18 cellular contexts compared by ENCODE assay signal in the genomic region with DNA sequence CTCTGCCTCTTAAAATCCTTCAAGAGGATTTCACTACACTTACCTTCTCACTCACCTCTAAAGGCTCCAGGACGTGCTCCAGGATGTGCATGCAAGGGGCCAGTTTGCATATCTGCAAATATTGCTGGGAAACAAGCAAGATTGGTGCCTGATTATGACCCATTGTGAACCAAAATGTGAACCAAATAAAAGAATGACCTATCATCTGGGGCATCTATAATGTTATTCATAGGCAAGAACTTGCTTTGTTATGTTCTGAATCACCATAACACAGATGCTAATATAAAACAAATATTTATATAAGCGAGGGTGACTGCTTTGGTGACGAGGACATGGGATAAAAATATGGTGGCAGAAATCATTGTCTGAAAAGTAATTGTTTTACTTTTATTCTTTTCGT. TPM values are rescaled to one million over a fixed set of nuclear protein-coding genes. Genes with fewer than 3 reads are reported as not detected.
A peak's percentile ranks its signal among the peaks of the same experiment; 100 is the strongest.
DNase-seq lines count a peak whose midpoint lies in the region; ATAC-seq and TF ChIP-seq lines count a peak whose summit lies in the region.
"Had no signal": no experiment of that assay in that cellular context is flagged by ENCODE, and none has a peak within 500 bp of the region (broad histone marks: within the 10 kb centered on the region; RNA-seq: fewer than 3 reads in every experiment).

No MANE protein-coding gene starts in this region.

- H4K8ac ChIP-seq in H9 (replicated peaks; ENCODE audit: insufficient read length, low read depth, low read length) = no peak overlapping the region

- TF ChIP-seq CTCF in H9 (conservative IDR thresholded peaks at IDR 0.05) (no peak), WTC11 (IDR thresholded peaks at IDR 0.05) (no peak), gastroesophageal sphincter (IDR thresholded peaks at IDR 0.05) (no peak)

- CTCF ChIA-PET in WTC11 (lab: Charles Lee) = interaction anchor here (1.1 kb wide), 1 partner anchor 12 kb away, joined by 6 read pairs; no protein-coding TSS in a partner anchor

- no peaks in the 10 kb centered on the region; the same call in 1 of the 2 replicates for H3K27me3 ChIP-seq in H9 (ENCODE audit: insufficient read depth, low read length)
- no peaks in the 10 kb centered on the region for H3K27me3 ChIP-seq in gastroesophageal sphincter

- peaks cover 9% of the 10 kb centered on the region in 2 experiments; a peak in 3 of 5 replicates for H3K9me3 Mint-ChIP-seq in H9
- peaks cover 12% of the 10 kb centered on the region for H3K9me3 Mint-ChIP-seq in WTC11
- H3K9me3 Mint-ChIP-seq: CD4-positive, alpha-beta T cell; T-cell had no signal

- H3K36me3 Mint-ChIP-seq in H9 (ENCODE audit: insufficient read depth in 1 of 3, low read depth in 3 of 3) (peaks cover 10 to 14% (median 13%) of the 10 kb centered on the region in 3 experiments), WTC11 (peaks cover 16% of the 10 kb centered on the region)
- H3K36me3 Mint-ChIP-seq: T-cell had no signal

- H3K27ac Mint-ChIP-seq in H9 (peak overlapping the region in 1 of 3 experiments; percentile 35; a peak in 1 of 7 replicates), WTC11 (no peak overlapping the region)
- H3K27ac Mint-ChIP-seq: B cell; CD4-positive, alpha-beta T cell; T-cell had no signal

- TF ChIP-seq EP300 in gastroesophageal sphincter (IDR thresholded peaks at IDR 0.05) = no peak

- no peak overlapping the region for H3K27ac ChIP-seq in H9 (ENCODE audit: insufficient read length, low read depth, low read length)
- peak overlapping the region in 2 of 4 donors; percentile 14 to 27 for H3K27ac ChIP-seq in gastroesophageal sphincter
- H3K27ac ChIP-seq: RWPE1 had no signal

- H2BK5ac ChIP-seq in H9 (ENCODE audit: insufficient read length, low read length) = no peak overlapping the region

- H3K79me1 ChIP-seq in H9 (ENCODE audit: insufficient read depth, low read depth, low read length, poor library complexity, severe bottlenecking) = no peaks in the 10 kb centered on the region

- peak; percentile 81 for DNase-seq in DMS79 treated with DMSO at 0.1 percent for 48 hours (lab: John Stamatoyannopoulos, UW)
- no peak for DNase-seq in H9
- no peak for DNase-seq in WTC11 (ENCODE audit: low spot score)
- DNase-seq in hepatic stellate cell (ENCODE audit: low spot score) = peak; percentile 44
- no peak for DNase-seq in stimulated activated CD4-positive, alpha-beta T cell treated with anti-CD3 and anti-CD28 coated beads, Interleukin-15, amount 100 ng/mL, for 24 hours
- DNase-seq: ACHN; CD4-positive, alpha-beta T cell; Karpas-422; NCI-H1930; NCI-H526 treated with DMSO at 0.1 percent for 48 hours; OCI-M1; T-cell had no signal

- no peak overlapping the region for H3K18ac ChIP-seq in H9 (ENCODE audit: insufficient read length, low read depth, low read length)

- no peak overlapping the region for H2BK120ac ChIP-seq in H9 (ENCODE audit: low read depth, low read length, poor library complexity, severe bottlenecking)

- TF ChIP-seq POLR2A in gastroesophageal sphincter (IDR thresholded peaks at IDR 0.05) = no peak

- no peaks in the 10 kb centered on the region for H4K20me1 ChIP-seq in H9 (ENCODE audit: control insufficient read depth, insufficient read depth, insufficient read length)

- H3K36me3 ChIP-seq in gastroesophageal sphincter = no peaks in the 10 kb centered on the region

- H2AK5ac ChIP-seq in H9 (ENCODE audit: insufficient read length, low read length) = no peak overlapping the region

- ATAC-seq in WTC11 (peak; percentile 30), gastroesophageal sphincter (no peak), HG03460 (IDR thresholded peaks at IDR 0.05; ENCODE audit: unreplicated experiment) (no peak), HG02610 (IDR thresholded peaks at IDR 0.05; ENCODE audit: unreplicated experiment) (no peak)
- ATAC-seq: HepG2, T-cell had no signal

- no peak overlapping the region for H4K91ac ChIP-seq in H9 (ENCODE audit: insufficient read length, low read depth, low read length)

- H3K4me1 ChIP-seq in H9 (ENCODE audit: insufficient read depth, low read length) (peaks cover 6% of the 10 kb centered on the region; the same call in 1 of the 2 replicates), gastroesophageal sphincter (peaks cover 0 to 45% (median 0%) of the 10 kb centered on the region in 3 donors)

- no peaks in the 10 kb centered on the region for H3K79me2 ChIP-seq in H9 (ENCODE audit: insufficient read depth, low read length)

- H2BK20ac ChIP-seq in H9 (ENCODE audit: low read depth, low read length, poor library complexity, severe bottlenecking) = no peak overlapping the region

- H3K9ac ChIP-seq in H9 (ENCODE audit: extremely low read depth, insufficient read length, low read length) = no peak overlapping the region

- no peak overlapping the region for H3K4ac ChIP-seq in H9 (ENCODE audit: low read depth, low read length)

- no peak overlapping the region for H2AFZ ChIP-seq in H9 (ENCODE audit: low read length)

- H3K27me3 Mint-ChIP-seq in H9 (ENCODE audit: low read depth) = peaks cover 17% of the 10 kb centered on the region
- H3K27me3 Mint-ChIP-seq in WTC11 (ENCODE audit: low read depth) = peaks cover 16% of the 10 kb centered on the region
- H3K27me3 Mint-ChIP-seq: B cell; CD4-positive, alpha-beta T cell; T-cell had no signal

- H3K4me3 ChIP-seq in gastroesophageal sphincter = no peak overlapping the region

- peak overlapping the region; percentile 6 for H3K4me2 ChIP-seq in H9 (ENCODE audit: insufficient read depth, insufficient read length, low read length)

- no peak overlapping the region for H4K5ac ChIP-seq in H9 (ENCODE audit: insufficient read length, low read depth, low read length)

- H3K4me3 Mint-ChIP-seq in H9 (no peak overlapping the region; a peak in 1 of 5 replicates), WTC11 (no peak overlapping the region)
- H3K4me3 Mint-ChIP-seq: B cell; CD4-positive, alpha-beta T cell; T-cell had no signal

- no peak overlapping the region for H3K56ac ChIP-seq in H9 (ENCODE audit: insufficient read length, low read depth, low read length)

- no peak overlapping the region for H3K23ac ChIP-seq in H9 (ENCODE audit: insufficient read length, low read depth, low read length)

- no CpG with 5 or more reads among the region's 4 CpGs for WGBS in H9 (ENCODE audit: extremely low coverage, insufficient read length, low lambda C conversion rate)
- WGBS in gastroesophageal sphincter (ENCODE audit: low coverage in 1 of 2), 2 donors = 24 to 67% methylated on average over 3 to 4 of the region's 4 CpGs

- H3K4me1 Mint-ChIP-seq in H9 = peaks cover 16 to 25% of the 10 kb centered on the region in 2 experiments
- H3K4me1 Mint-ChIP-seq in WTC11 = peaks cover 30% of the 10 kb centered on the region

- H3K9me3 ChIP-seq in H9 (ENCODE audit: control insufficient read depth, low read depth, low read length) = no peaks in the 10 kb centered on the region
- H3K9me3 ChIP-seq in gastroesophageal sphincter = no peaks in the 10 kb centered on the region

- POLR2A ChIA-PET in WTC11 (lab: Charles Lee) = no interaction called here

- H3K14ac ChIP-seq in H9 (ENCODE audit: insufficient read depth, low read length) = no peak overlapping the region

- no peak overlapping the region for H3T11ph ChIP-seq in H9 (ENCODE audit: low read length)

- no peak overlapping the region for H2BK15ac ChIP-seq in H9 (ENCODE audit: low read depth, low read length)

- H2BK12ac ChIP-seq in H9 (ENCODE audit: insufficient read length, low read depth, low read length) = no peak overlapping the region

- H3K23me2 ChIP-seq in H9 (ENCODE audit: insufficient read length, low read depth, low read length, poor library complexity, severe bottlenecking) = no peaks in the 10 kb centered on the region

TF ChIP-seq in WTC11, 78 proteins besides CTCF, POLR2A, EP300 and RAD21 (continues in another document):
- TF ChIP-seq, protein P1, sequence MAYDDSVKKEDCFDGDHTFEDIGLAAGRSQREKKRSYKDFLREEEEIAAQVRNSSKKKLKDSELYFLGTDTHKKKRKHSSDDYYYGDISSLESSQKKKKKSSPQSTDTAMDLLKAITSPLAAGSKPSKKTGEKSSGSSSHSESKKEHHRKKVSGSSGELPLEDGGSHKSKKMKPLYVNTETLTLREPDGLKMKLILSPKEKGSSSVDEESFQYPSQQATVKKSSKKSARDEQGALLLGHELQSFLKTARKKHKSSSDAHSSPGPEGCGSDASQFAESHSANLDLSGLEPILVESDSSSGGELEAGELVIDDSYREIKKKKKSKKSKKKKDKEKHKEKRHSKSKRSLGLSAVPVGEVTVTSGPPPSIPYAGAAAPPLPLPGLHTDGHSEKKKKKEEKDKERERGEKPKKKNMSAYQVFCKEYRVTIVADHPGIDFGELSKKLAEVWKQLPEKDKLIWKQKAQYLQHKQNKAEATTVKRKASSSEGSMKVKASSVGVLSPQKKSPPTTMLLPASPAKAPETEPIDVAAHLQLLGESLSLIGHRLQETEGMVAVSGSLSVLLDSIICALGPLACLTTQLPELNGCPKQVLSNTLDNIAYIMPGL (CRISPR knock-in tag; IDR thresholded peaks at IDR 0.05) = no peak
- TF ChIP-seq ZNF671 (CRISPR knock-in tag; IDR thresholded peaks at IDR 0.05) = no peak
- no peak for TF ChIP-seq ZNF416 (CRISPR knock-in tag; IDR thresholded peaks at IDR 0.05)
- TF ChIP-seq ELF4 (CRISPR knock-in tag; IDR thresholded peaks at IDR 0.05; ENCODE audit: low read depth) = no peak
- no peak for TF ChIP-seq SOX15 (CRISPR knock-in tag; IDR thresholded peaks at IDR 0.05)
- TF ChIP-seq CBFB (CRISPR knock-in tag; IDR thresholded peaks at IDR 0.05; ENCODE audit: low read depth) = no peak
- TF ChIP-seq NR3C1 (CRISPR knock-in tag; conservative IDR thresholded peaks at IDR 0.05; ENCODE audit: low read depth) = no peak
- TF ChIP-seq, protein P2, sequence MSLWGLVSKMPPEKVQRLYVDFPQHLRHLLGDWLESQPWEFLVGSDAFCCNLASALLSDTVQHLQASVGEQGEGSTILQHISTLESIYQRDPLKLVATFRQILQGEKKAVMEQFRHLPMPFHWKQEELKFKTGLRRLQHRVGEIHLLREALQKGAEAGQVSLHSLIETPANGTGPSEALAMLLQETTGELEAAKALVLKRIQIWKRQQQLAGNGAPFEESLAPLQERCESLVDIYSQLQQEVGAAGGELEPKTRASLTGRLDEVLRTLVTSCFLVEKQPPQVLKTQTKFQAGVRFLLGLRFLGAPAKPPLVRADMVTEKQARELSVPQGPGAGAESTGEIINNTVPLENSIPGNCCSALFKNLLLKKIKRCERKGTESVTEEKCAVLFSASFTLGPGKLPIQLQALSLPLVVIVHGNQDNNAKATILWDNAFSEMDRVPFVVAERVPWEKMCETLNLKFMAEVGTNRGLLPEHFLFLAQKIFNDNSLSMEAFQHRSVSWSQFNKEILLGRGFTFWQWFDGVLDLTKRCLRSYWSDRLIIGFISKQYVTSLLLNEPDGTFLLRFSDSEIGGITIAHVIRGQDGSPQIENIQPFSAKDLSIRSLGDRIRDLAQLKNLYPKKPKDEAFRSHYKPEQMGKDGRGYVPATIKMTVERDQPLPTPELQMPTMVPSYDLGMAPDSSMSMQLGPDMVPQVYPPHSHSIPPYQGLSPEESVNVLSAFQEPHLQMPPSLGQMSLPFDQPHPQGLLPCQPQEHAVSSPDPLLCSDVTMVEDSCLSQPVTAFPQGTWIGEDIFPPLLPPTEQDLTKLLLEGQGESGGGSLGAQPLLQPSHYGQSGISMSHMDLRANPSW (CRISPR knock-in tag; conservative IDR thresholded peaks at IDR 0.05; ENCODE audit: low read depth) = no peak

RNA-seq across cellular contexts. Expression of a gene that starts 5.5 kb away (rescaled TPM):
- total RNA-seq in H9 (2021) = 0.35 and 0.50 TPM in 2 replicates
- total RNA-seq in WTC11 (2021) = 0.69 to 1.0 TPM (median 0.69 TPM) in 3 replicates
- 1 to 10 TPM in 1 of 4 donors, under 1 TPM in 2, not detected in 1; 0.32 to 3.3 (median 0.85) TPM for total RNA-seq in gastroesophageal sphincter

Comparison
In these comparisons a context has a peak if more than half of its experiments do, and no peak if none do; other contexts are left out.
1. DNase-seq: peak in DMS79 treated with DMSO at 0.1 percent for 48 hours (single experiment) and hepatic stellate cell (single experiment); none in H9 (single experiment), WTC11 (single experiment) and stimulated activated CD4-positive, alpha-beta T cell treated with anti-CD3 and anti-CD28 coated beads, Interleukin-15, amount 100 ng/mL, for 24 hours (single experiment).